In the genomic region with DNA sequence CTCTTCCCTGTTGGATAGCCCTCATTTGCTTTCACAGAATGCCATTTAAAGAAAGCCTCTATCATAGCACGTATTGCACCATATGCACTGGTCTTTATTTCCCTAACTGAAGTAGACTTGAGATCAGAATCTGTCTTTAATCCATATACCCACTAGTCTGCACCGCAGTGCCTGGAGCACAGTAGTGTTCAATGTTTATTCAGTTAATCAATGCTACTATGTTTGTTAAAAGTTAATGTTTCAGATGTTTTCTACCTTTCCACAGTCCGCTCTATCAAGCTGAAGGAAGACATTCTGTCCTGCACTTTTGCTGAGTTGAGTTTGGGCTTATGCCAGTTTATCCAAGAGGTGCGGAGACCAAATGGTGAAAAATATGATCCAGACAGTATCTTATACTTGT, we compare ENCODE assay signal across 1 cellular context.
TF ChIP-seq lines count a peak whose summit lies in the region.

No MANE protein-coding gene starts in this region.

TF ChIP-seq in WTC11, 78 proteins besides CTCF, POLR2A, EP300 and RAD21 (continued from another document):
- no peak for TF ChIP-seq IRF2 (CRISPR knock-in tag; IDR thresholded peaks at IDR 0.05; ENCODE audit: borderline replicate concordance, low read depth)
TF ChIP-seq in WTC11: peak in this region for 0.
